1 cellular context compared by ENCODE assay signal in genomic region chr6:169810066-169810989, GRCh38.
TF ChIP-seq lines count a peak whose summit lies in the region.

No MANE protein-coding gene starts in this region.

TF ChIP-seq in K562, 482 proteins besides CTCF, POLR2A, EP300 and RAD21:
- no peak for TF ChIP-seq CBFA2T2 (conservative IDR thresholded peaks at IDR 0.05)
- peak; percentile 67; the same call in 1 of the 2 replicates for TF ChIP-seq BHLHE40 (IDR thresholded peaks at IDR 0.05; ENCODE audit: low read length)
- no peak for TF ChIP-seq DMBX1 (CRISPR knock-in tag; IDR thresholded peaks at IDR 0.05; ENCODE audit: borderline replicate concordance)
- TF ChIP-seq ZNF699 (CRISPR knock-in tag; IDR thresholded peaks at IDR 0.05; ENCODE audit: insufficient replicate concordance): no peak
- no peak for TF ChIP-seq ELK3 (CRISPR knock-in tag; IDR thresholded peaks at IDR 0.05)
- no peak for TF ChIP-seq KAT7 (CRISPR knock-in tag; IDR thresholded peaks at IDR 0.05; ENCODE audit: borderline replicate concordance)
